ENCODE assay signal across 8 cellular contexts in the genomic region with DNA sequence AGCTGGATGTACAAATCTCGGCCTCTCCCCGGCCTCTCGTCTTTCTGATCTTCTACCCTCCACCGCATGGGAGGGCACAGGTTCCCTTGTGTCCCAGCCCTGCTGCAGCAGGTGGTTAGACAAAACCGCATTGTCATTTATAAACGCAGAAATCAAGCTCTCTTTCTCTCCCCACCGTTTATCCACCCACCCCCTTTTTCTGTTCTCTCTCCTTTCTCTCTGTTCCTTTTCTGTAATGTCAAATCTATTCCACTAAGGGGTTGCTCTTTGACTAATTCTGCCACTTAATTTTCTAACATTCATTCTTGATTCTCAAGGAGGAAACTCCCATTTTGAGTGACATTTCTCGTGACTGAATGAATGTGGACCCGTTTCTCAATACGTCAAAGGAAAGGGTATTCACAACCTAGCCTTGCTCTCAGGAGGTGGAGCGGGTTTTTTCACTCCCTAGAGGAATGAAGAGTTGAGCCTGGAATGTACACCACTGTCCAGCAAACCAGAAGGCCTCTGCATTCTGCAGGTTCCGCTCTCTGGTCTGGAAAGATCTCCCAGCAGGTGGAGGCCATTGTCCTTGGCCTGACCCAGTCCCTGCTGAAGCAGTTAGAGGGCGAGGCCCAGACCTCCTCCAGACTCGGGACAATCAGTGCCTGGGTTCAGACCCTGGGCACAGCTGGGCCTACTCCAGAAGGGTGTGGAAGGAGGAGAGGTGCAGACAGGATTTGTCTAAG.
DNase-seq lines count a peak whose midpoint lies in the region; ATAC-seq, FAIRE-seq and TF ChIP-seq lines count a peak whose summit lies in the region.

No MANE protein-coding gene starts in this region.

- no peak for TF ChIP-seq POLR2A in erythroblast (IDR thresholded peaks at IDR 0.05; ENCODE audit: low read length)

- H2BK120ac ChIP-seq in H9 (ENCODE audit: low read depth, low read length, poor library complexity, severe bottlenecking): no peak overlapping the region

- H3K23me2 ChIP-seq in H9 (ENCODE audit: insufficient read length, low read depth, low read length, poor library complexity, severe bottlenecking): no peaks in the 10 kb centered on the region

- no peak overlapping the region for H3K4me3 ChIP-seq in keratinocyte (ENCODE audit: control insufficient read depth in 2 of 3, extremely low read depth in 1 of 3, insufficient read depth in 2 of 3, low read depth in 1 of 3, low read length in 3 of 3)

- H3K9me1 ChIP-seq in keratinocyte (ENCODE audit: control insufficient read depth, extremely low read depth, insufficient read depth, low read length): no peaks in the 10 kb centered on the region

- H3K18ac ChIP-seq in H9 (ENCODE audit: insufficient read length, low read depth, low read length): no peak overlapping the region

- no peaks in the 10 kb centered on the region for H3K36me3 Mint-ChIP-seq in H9 (ENCODE audit: insufficient read depth in 1 of 3, low read depth in 3 of 3)

- H2BK15ac ChIP-seq in H9 (ENCODE audit: low read depth, low read length): no peak overlapping the region

- peaks cover 16 to 17% of the 10 kb centered on the region in 2 experiments for H3K4me1 Mint-ChIP-seq in H9

- H3K4ac ChIP-seq in H9 (ENCODE audit: low read depth, low read length): no peak overlapping the region

- no peaks in the 10 kb centered on the region for H3K27me3 Mint-ChIP-seq in H9 (ENCODE audit: low read depth)

- H4K91ac ChIP-seq in H9 (ENCODE audit: insufficient read length, low read depth, low read length): no peak overlapping the region

- no peak overlapping the region for H3T11ph ChIP-seq in H9 (ENCODE audit: low read length)

- DNase-seq in NAMALWA (ENCODE audit: low spot score) (peak; percentile 60), keratinocyte (ENCODE audit: low read depth, low spot score) (no peak), erythroblast (lab: John Stamatoyannopoulos, UW) (no peak), NCI-H82 (lab: John Stamatoyannopoulos, UW) (no peak), kidney tubule cell (ENCODE audit: low spot score) (no peak), H9 (no peak)

- no peak overlapping the region for H3K27ac Mint-ChIP-seq in H9

- WGBS in H9 (ENCODE audit: extremely low coverage, insufficient read length, low lambda C conversion rate): no CpG with 5 or more reads among the region's 14 CpGs

- no peaks in the 10 kb centered on the region for H3K36me3 ChIP-seq in keratinocyte (ENCODE audit: control insufficient read depth in 2 of 2, extremely low read depth in 1 of 2, insufficient read depth in 2 of 2, low read length in 2 of 2)

- H3K27ac ChIP-seq in keratinocyte (ENCODE audit: control insufficient read depth, insufficient read depth, low read length): no peak overlapping the region
- H3K27ac ChIP-seq in H9 (ENCODE audit: insufficient read length, low read depth, low read length): no peak overlapping the region

- FAIRE-seq in keratinocyte (lab: Jason Lieb, UNC): no peak

- no peak overlapping the region for H2BK20ac ChIP-seq in H9 (ENCODE audit: low read depth, low read length, poor library complexity, severe bottlenecking)

- H3K4me3 Mint-ChIP-seq in H9: no peak overlapping the region

- H3K4me2 ChIP-seq in keratinocyte (ENCODE audit: control insufficient read depth, extremely low read depth, insufficient read depth, low read depth, low read length): peak overlapping the region; percentile 80
- no peak overlapping the region for H3K4me2 ChIP-seq in H9 (ENCODE audit: insufficient read depth, insufficient read length, low read length)

- dilution Hi-C loops in keratinocyte (cut with MboI; ENCODE audit: extremely low pct_ligation_motif_present, low sequenced_read_pairs): no loop called here

- no peak overlapping the region for H3K9ac ChIP-seq in keratinocyte (ENCODE audit: control insufficient read depth, extremely low read depth, insufficient read depth, low read length)
- H3K9ac ChIP-seq in H9 (ENCODE audit: extremely low read depth, insufficient read length, low read length): no peak overlapping the region

- H2AK5ac ChIP-seq in H9 (ENCODE audit: insufficient read length, low read length): no peak overlapping the region

- H3K14ac ChIP-seq in H9 (ENCODE audit: insufficient read depth, low read length): no peak overlapping the region

- H4K20me1 ChIP-seq in keratinocyte (ENCODE audit: control insufficient read depth, extremely low read depth, insufficient read depth, low read length) (no peaks in the 10 kb centered on the region), H9 (ENCODE audit: control insufficient read depth, insufficient read depth, insufficient read length) (no peaks in the 10 kb centered on the region)

- H3K4me1 ChIP-seq in keratinocyte (ENCODE audit: control insufficient read depth, extremely low read depth, insufficient read depth, low read length): peaks cover 10% of the 10 kb centered on the region
- H3K4me1 ChIP-seq in H9 (ENCODE audit: insufficient read depth, low read length): no peaks in the 10 kb centered on the region

- no peak overlapping the region for H3K56ac ChIP-seq in H9 (ENCODE audit: insufficient read length, low read depth, low read length)

- H3K27me3 ChIP-seq in keratinocyte (ENCODE audit: control insufficient read depth, extremely low read depth, insufficient read depth, low read length) (no peaks in the 10 kb centered on the region), H9 (ENCODE audit: insufficient read depth, low read length) (no peaks in the 10 kb centered on the region)

- no peak overlapping the region for H4K5ac ChIP-seq in H9 (ENCODE audit: insufficient read length, low read depth, low read length)

- peak; percentile 60 for ATAC-seq in GM18508 (IDR thresholded peaks at IDR 0.05; ENCODE audit: insufficient read depth, unreplicated experiment)
- ATAC-seq in GM21576 (IDR thresholded peaks at IDR 0.05; ENCODE audit: unreplicated experiment): peak; percentile 65

- peak overlapping the region; percentile 80 for H2AFZ ChIP-seq in keratinocyte (ENCODE audit: control insufficient read depth, low read length)
- no peak overlapping the region for H2AFZ ChIP-seq in H9 (ENCODE audit: low read length)

- H3K9me3 ChIP-seq in keratinocyte (ENCODE audit: control insufficient read depth, low read depth, low read length) (no peaks in the 10 kb centered on the region), H9 (ENCODE audit: control insufficient read depth, low read depth, low read length) (no peaks in the 10 kb centered on the region)

- no peaks in the 10 kb centered on the region for H3K79me2 ChIP-seq in keratinocyte (ENCODE audit: control insufficient read depth, insufficient read depth, low read length)
- H3K79me2 ChIP-seq in H9 (ENCODE audit: insufficient read depth, low read length): no peaks in the 10 kb centered on the region

- H2BK12ac ChIP-seq in H9 (ENCODE audit: insufficient read length, low read depth, low read length): no peak overlapping the region

- H4K8ac ChIP-seq in H9 (replicated peaks; ENCODE audit: insufficient read length, low read depth, low read length): no peak overlapping the region

- TF ChIP-seq CTCF in keratinocyte (optimal IDR thresholded peaks at IDR 0.05 in 1 of 3, IDR thresholded peaks at IDR 0.05 in 1 of 3, conservative IDR thresholded peaks at IDR 0.05 in 1 of 3; ENCODE audit: extremely low read depth in 1 of 3, insufficient read depth in 2 of 3, low read length in 3 of 3) (no peak), H9 (conservative IDR thresholded peaks at IDR 0.05) (no peak)

- H3K79me1 ChIP-seq in H9 (ENCODE audit: insufficient read depth, low read depth, low read length, poor library complexity, severe bottlenecking): no peaks in the 10 kb centered on the region

- H3K23ac ChIP-seq in H9 (ENCODE audit: insufficient read length, low read depth, low read length): no peak overlapping the region

- H3K9me3 Mint-ChIP-seq in H9: no peaks in the 10 kb centered on the region

- no peak overlapping the region for H2BK5ac ChIP-seq in H9 (ENCODE audit: insufficient read length, low read length)
